1 cellular context compared by ENCODE assay signal in genomic region chr10:86967481-86967941, GRCh38.
TF ChIP-seq lines count a peak whose summit lies in the region.

No MANE protein-coding gene starts in this region.

TF ChIP-seq in endothelial cell of umbilical vein, 7 proteins besides CTCF, POLR2A, EP300 and RAD21:
- no peak for TF ChIP-seq FOS (IDR thresholded peaks at IDR 0.05; ENCODE audit: borderline replicate concordance, insufficient read depth, low read length)
- no peak for TF ChIP-seq POLR2AphosphoS5 (IDR thresholded peaks at IDR 0.05; ENCODE audit: insufficient read depth, low read depth, low read length)
- no peak for TF ChIP-seq MYC (IDR thresholded peaks at IDR 0.05; ENCODE audit: low read depth, low read length)
- TF ChIP-seq GATA2 (IDR thresholded peaks at IDR 0.05; ENCODE audit: insufficient read depth, insufficient read length, low read depth, low read length), result no peak
- TF ChIP-seq MAX (IDR thresholded peaks at IDR 0.05; ENCODE audit: insufficient read depth, insufficient read length), result no peak
- TF ChIP-seq JUN (IDR thresholded peaks at IDR 0.05; ENCODE audit: borderline replicate concordance, insufficient read depth, insufficient read length, low read depth), result no peak
- TF ChIP-seq EZH2 (IDR thresholded peaks at IDR 0.05; ENCODE audit: borderline replicate concordance, low read depth, low read length, severe bottlenecking), result no peak
TF ChIP-seq in endothelial cell of umbilical vein: peak in this region for 0.
